In genomic region chr21:28791595-28792282, GRCh38 we compare ENCODE assay signal across 18 cellular contexts.
"Had no signal": no experiment of that assay in that cellular context is flagged by ENCODE, and none has a peak within 500 bp of the region (broad histone marks: within the 10 kb centered on the region; RNA-seq: fewer than 3 reads in every experiment).

No MANE protein-coding gene starts in this region.

- H3K27ac ChIP-seq: heart left ventricle, left lung, prostate gland, spleen, stomach, thoracic aorta had no signal

- H3K4me1 ChIP-seq: left lung, prostate gland, stomach had no signal

- H3K4me3 ChIP-seq: heart left ventricle, left lung, prostate gland, spleen, stomach, thoracic aorta had no signal

- H3K9me3 ChIP-seq: heart left ventricle, left lung, prostate gland, SK-N-SH, spleen, stomach, thoracic aorta had no signal

- ATAC-seq: activated CD8-positive, alpha-beta memory T cell treated with anti-CD3 and anti-CD28 coated beads, Interleukin-2, amount 10 ng/mL, durations not matched to agents 7 days and 5 days; activated T-cell treated with anti-CD3 and anti-CD28 coated beads, Interleukin-2, amount 50 U/mL, for 72 hours; heart left ventricle; left lung; sciatic nerve had no signal

- DNase-seq: activated CD4-positive, alpha-beta T cell treated with anti-CD3 and anti-CD28 coated beads, Interleukin-2, amount 10 ng/mL, durations not matched to agents 24 days and 14 days; activated CD8-positive, alpha-beta memory T cell treated with anti-CD3 and anti-CD28 coated beads, Interleukin-2, amount 10 ng/mL, durations not matched to agents 7 days and 5 days; activated naive CD4-positive, alpha-beta T cell; activated T-cell treated with anti-CD3 and anti-CD28 coated beads, Interleukin-2, amount 50 U/mL, for 72 hours; central memory CD4-positive, alpha-beta T cell; cortex of kidney; effector CD8-positive, alpha-beta T cell; heart left ventricle; islet precursor cell; left lung; nephron progenitor cell; SK-N-SH; spleen; stomach had no signal

- FAIRE-seq: frontal cortex had no signal

- H3K27me3 ChIP-seq: heart left ventricle, left lung, spleen, stomach had no signal

- H3K36me3 ChIP-seq: heart left ventricle, left lung, prostate gland, spleen, stomach, thoracic aorta had no signal
